Comparison of ENCODE assay signal across 10 cellular contexts in genomic region chr9:130845254-130845653, GRCh38. TPM values are rescaled to one million over a fixed set of nuclear protein-coding genes. Genes with fewer than 3 reads are reported as not detected.
A peak's percentile ranks its signal among the peaks of the same experiment; 100 is the strongest.
DNase-seq lines count a peak whose midpoint lies in the region; ATAC-seq and TF ChIP-seq lines count a peak whose summit lies in the region.
"Had no signal": no experiment of that assay in that cellular context is flagged by ENCODE, and none has a peak within 500 bp of the region (broad histone marks: within the 10 kb centered on the region; RNA-seq: fewer than 3 reads in every experiment).

No MANE protein-coding gene starts in this region.

- H3K36me3 ChIP-seq in gastroesophageal sphincter = no peaks in the 10 kb centered on the region
- no peaks in the 10 kb centered on the region for H3K36me3 ChIP-seq in psoas muscle (ENCODE audit: insufficient read depth in 1 of 2, low read depth in 1 of 2)

- WGBS in gastroesophageal sphincter (ENCODE audit: low coverage in 1 of 2), 2 donors = 38 to 39% methylated on average over 9 to 10 of the region's 10 CpGs
- 47 to 60% (median 55%) methylated on average over 10 of the region's 10 CpGs for WGBS in psoas muscle, 3 donors

- no peak for TF ChIP-seq POLR2A in gastroesophageal sphincter (IDR thresholded peaks at IDR 0.05)
- no peak for TF ChIP-seq POLR2A in GM18505 (IDR thresholded peaks at IDR 0.05; ENCODE audit: borderline replicate concordance, extremely low read depth, insufficient read depth, insufficient read length)

- peak overlapping the region; percentile 5; the same call in 1 of the 2 replicates for H3K4me3 ChIP-seq in AG04450 (ENCODE audit: low read depth, low read length)
- H3K4me3 ChIP-seq in WI38 (ENCODE audit: low read depth, low read length) = peak overlapping the region; percentile 17
- peak overlapping the region in 1 of 2 donors; percentile 37 for H3K4me3 ChIP-seq in gastroesophageal sphincter
- H3K4me3 ChIP-seq in psoas muscle = peak overlapping the region; percentile 28
- H3K4me3 ChIP-seq: BLaER1 treated with 17β-estradiol and CSF1 and Interleukin-3, amounts not matched to agents 10 nM and 100 nM had no signal

- no peak for TF ChIP-seq CTCF in AG04450 (IDR thresholded peaks at IDR 0.05; ENCODE audit: low read depth, low read length)
- no peak for TF ChIP-seq CTCF in WI38 (IDR thresholded peaks at IDR 0.05; ENCODE audit: low read depth, low read length)
- TF ChIP-seq CTCF in gastroesophageal sphincter (IDR thresholded peaks at IDR 0.05) = no peak
- TF ChIP-seq CTCF in psoas muscle (IDR thresholded peaks at IDR 0.05) = no peak

- H3K4me1 ChIP-seq in gastroesophageal sphincter (peaks cover 8 to 100% (median 48%) of the 10 kb centered on the region in 3 donors), psoas muscle (peaks cover 77% of the 10 kb centered on the region)

- no peaks in the 10 kb centered on the region for H3K27me3 ChIP-seq in AG04450 (ENCODE audit: control insufficient read depth, insufficient read depth, low read length)
- H3K27me3 ChIP-seq in gastroesophageal sphincter = no peaks in the 10 kb centered on the region
- H3K27me3 ChIP-seq in psoas muscle (ENCODE audit: insufficient read depth in 3 of 3, low read length in 2 of 3) = no peaks in the 10 kb centered on the region
- H3K27me3 ChIP-seq: BLaER1 treated with 17β-estradiol and CSF1 and Interleukin-3, amounts not matched to agents 10 nM and 100 nM had no signal

- H3K27ac ChIP-seq in AG04450 (ENCODE audit: low read depth, low read length) = peak overlapping the region; percentile 68
- peak overlapping the region; percentile 95 to 98 (median 96) for H3K27ac ChIP-seq in gastroesophageal sphincter
- peak overlapping the region; percentile 77 for H3K27ac ChIP-seq in psoas muscle
- H3K27ac ChIP-seq: BLaER1 treated with 17β-estradiol and CSF1 and Interleukin-3, amounts not matched to agents 10 nM and 100 nM had no signal

- CTCF ChIA-PET in AG04450 (lab: Charles Lee) = interaction anchor here (0.6 to 1.9 kb wide), 8 partner anchors 21 to 144 kb away, joined by 3 to 11 read pairs (median 6); no protein-coding TSS in a partner anchor

- no peak for ATAC-seq in gastroesophageal sphincter
- no peak for ATAC-seq in psoas muscle
- ATAC-seq in GM18505 (IDR thresholded peaks at IDR 0.05; ENCODE audit: unreplicated experiment) = no peak

- H3K9me3 ChIP-seq in AG04450 (ENCODE audit: control insufficient read depth, insufficient read depth, low read length) = no peaks in the 10 kb centered on the region
- H3K9me3 ChIP-seq in gastroesophageal sphincter = no peaks in the 10 kb centered on the region
- H3K9me3 ChIP-seq in psoas muscle = no peaks in the 10 kb centered on the region
- H3K9me3 ChIP-seq: BLaER1 treated with 17β-estradiol and CSF1 and Interleukin-3, amounts not matched to agents 10 nM and 100 nM had no signal

- DNase-seq in AG04450 (ENCODE audit: low read depth, low spot score) = no peak
- peak in 1 of 2 donors; percentile 48 for DNase-seq in psoas muscle
- DNase-seq in NCI-H1417 treated with DMSO at 0.1 percent for 48 hours (lab: John Stamatoyannopoulos, UW) = no peak
- DNase-seq in NCI-H1694 treated with DMSO at 0.1 percent for 48 hours (lab: John Stamatoyannopoulos, UW) = no peak
- DNase-seq in COLO829 (ENCODE audit: low spot score) = no peak
- DNase-seq: T-helper 1 cell had no signal

- intact Hi-C loops in psoas muscle (cut with DNase I) = no loop called here

- POLR2A ChIA-PET in AG04450 (lab: Yijun Ruan, JAX) = interaction anchor here (1.0 to 1.5 kb wide), 4 partner anchors 9 to 104 kb away, joined by 3 to 10 read pairs (median 4); no protein-coding TSS in a partner anchor

- no peak for TF ChIP-seq EP300 in gastroesophageal sphincter (IDR thresholded peaks at IDR 0.05)

RNA-seq across cellular contexts. Expression of gene ABL1, which starts 10.2 kb away (rescaled TPM):
- polyA plus RNA-seq in AG04450 (2011; rRNA removed) = 37.5 and 51.3 TPM in 2 replicates
- polyA minus RNA-seq in AG04450 (2011; rRNA and poly(A)+ RNA removed) = 81.5 and 92.0 TPM in 2 replicates
- total RNA-seq in gastroesophageal sphincter = 100 to 1,000 TPM in 3 of 4 donors, 10 to 100 TPM in 1; 81.4 to 147 (median 125) TPM
- total RNA-seq in psoas muscle = 10 to 100 TPM; 30.6 to 41.0 (median 34.5) TPM
- 10 to 100 TPM; 15.5 to 31.2 (median 26.4) TPM for polyA plus RNA-seq in psoas muscle

RNA-seq across cellular contexts. Expression of gene QRFP, which starts 51.4 kb away (rescaled TPM):
- polyA plus RNA-seq in AG04450 (2011; rRNA removed) (not detected in 2 replicates), psoas muscle (under 1 TPM in 2 of 3 donors, not detected in 1; 0.01 to 0.03 TPM)
- not detected in 2 replicates for polyA minus RNA-seq in AG04450 (2011; rRNA and poly(A)+ RNA removed)
- total RNA-seq in gastroesophageal sphincter (not detected), psoas muscle (not detected)
